18 cellular contexts compared by ENCODE assay signal in the genomic region with DNA sequence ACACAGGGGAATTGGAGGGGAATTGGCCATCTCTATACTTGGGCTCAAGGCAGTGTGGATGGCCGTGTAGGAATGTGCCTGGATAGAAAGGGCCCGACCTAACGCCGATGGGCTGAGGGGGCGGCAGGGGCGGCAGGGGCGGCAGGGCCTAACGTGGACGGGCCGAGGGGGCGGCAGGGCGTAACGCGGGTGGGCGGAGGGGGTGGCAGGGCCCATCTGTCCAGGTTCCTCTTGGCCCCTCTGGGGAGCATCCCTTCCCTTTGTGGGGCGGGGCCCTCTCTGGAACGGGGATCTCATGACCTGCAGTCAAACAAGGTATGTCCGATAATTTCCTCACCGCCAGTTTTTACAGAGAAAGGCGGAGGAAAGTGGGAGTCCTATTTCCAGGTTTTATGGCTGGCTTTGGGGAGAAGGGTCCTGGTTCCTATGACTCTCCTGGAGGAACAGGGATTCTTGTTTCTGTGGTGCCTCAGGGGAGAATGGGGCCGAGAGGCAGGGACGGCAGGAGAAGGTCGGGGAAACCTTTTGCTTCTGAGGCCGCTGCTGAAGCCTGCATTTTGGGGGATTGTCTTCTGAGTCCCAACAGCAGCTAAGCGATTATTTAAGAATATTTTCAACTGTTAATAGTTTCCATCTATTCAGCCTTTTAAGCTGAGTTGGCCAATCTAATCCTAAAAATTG.
DNase-seq lines count a peak whose midpoint lies in the region; ATAC-seq and TF ChIP-seq lines count a peak whose summit lies in the region.
"Had no signal": no experiment of that assay in that cellular context is flagged by ENCODE, and none has a peak within 500 bp of the region (broad histone marks: within the 10 kb centered on the region; RNA-seq: fewer than 3 reads in every experiment).

No MANE protein-coding gene starts in this region.

- no CpG with 5 or more reads among the region's 25 CpGs for WGBS in H9 (ENCODE audit: extremely low coverage, insufficient read length, low lambda C conversion rate)

- no peak overlapping the region for H2AK5ac ChIP-seq in H9 (ENCODE audit: insufficient read length, low read length)

- H3K79me2 ChIP-seq in H9 (ENCODE audit: insufficient read depth, low read length), result no peaks in the 10 kb centered on the region

- H4K8ac ChIP-seq in H9 (replicated peaks; ENCODE audit: insufficient read length, low read depth, low read length), result no peak overlapping the region

- CTCF ChIA-PET in A673 (lab: Charles Lee), result no interaction called here
- CTCF ChIA-PET in activated CD8-positive, alpha-beta T cell treated with anti-CD3 and anti-CD28 coated beads, Interleukin-2, amount 10 ng/mL, durations not matched to agents 7 days and 5 days (lab: Charles Lee), result no interaction called here

- peak overlapping the region; percentile 61 to 83 (median 66); a peak in 5 of 7 replicates for H3K27ac Mint-ChIP-seq in H9
- H3K27ac Mint-ChIP-seq in activated CD8-positive, alpha-beta T cell treated with anti-CD3 and anti-CD28 coated beads, Interleukin-2, amount 10 ng/mL, durations not matched to agents 7 days and 5 days, result no peak overlapping the region
- H3K27ac Mint-ChIP-seq: CD8-positive, alpha-beta T cell; IgD-negative memory B cell had no signal

- no peak for ATAC-seq in HG02884 (IDR thresholded peaks at IDR 0.05; ENCODE audit: unreplicated experiment)
- ATAC-seq in activated CD8-positive, alpha-beta T cell treated with anti-CD3 and anti-CD28 coated beads, Interleukin-2, amount 10 ng/mL, durations not matched to agents 7 days and 5 days, result no peak
- ATAC-seq: A549; CD8-positive, alpha-beta T cell had no signal

- H3K4me3 ChIP-seq in A673 (ENCODE audit: low read depth, low read length, poor library complexity, severe bottlenecking) (no peak overlapping the region), colonic mucosa (no peak overlapping the region)
- H3K4me3 ChIP-seq: A549, GM23248 had no signal

- POLR2A ChIA-PET in A673 (lab: Charles Lee; ENCODE audit: low non-redundant PET), result no interaction called here
- POLR2A ChIA-PET in activated CD8-positive, alpha-beta T cell treated with anti-CD3 and anti-CD28 coated beads, Interleukin-2, amount 10 ng/mL, durations not matched to agents 7 days and 5 days (lab: Charles Lee), result no interaction called here

- H4K20me1 ChIP-seq in H9 (ENCODE audit: control insufficient read depth, insufficient read depth, insufficient read length), result no peaks in the 10 kb centered on the region

- no peaks in the 10 kb centered on the region; a peak in 1 of 7 replicates for H3K36me3 Mint-ChIP-seq in H9 (ENCODE audit: insufficient read depth in 1 of 3, low read depth in 3 of 3)
- no peaks in the 10 kb centered on the region for H3K36me3 Mint-ChIP-seq in activated CD8-positive, alpha-beta T cell treated with anti-CD3 and anti-CD28 coated beads, Interleukin-2, amount 10 ng/mL, durations not matched to agents 7 days and 5 days (ENCODE audit: low read depth)
- H3K36me3 Mint-ChIP-seq: CD8-positive, alpha-beta T cell had no signal

- no peak for TF ChIP-seq CTCF in A673 (conservative IDR thresholded peaks at IDR 0.05; ENCODE audit: low read depth, low read length)
- TF ChIP-seq CTCF in H9 (conservative IDR thresholded peaks at IDR 0.05), result no peak
- no peak for TF ChIP-seq CTCF in colonic mucosa (IDR thresholded peaks at IDR 0.05)

- H3K27me3 ChIP-seq in A673 (replicated peaks; ENCODE audit: insufficient read depth, low read depth, low read length, poor library complexity), result no peaks in the 10 kb centered on the region
- no peaks in the 10 kb centered on the region for H3K27me3 ChIP-seq in H9 (ENCODE audit: insufficient read depth, low read length)
- H3K27me3 ChIP-seq in colonic mucosa, result no peaks in the 10 kb centered on the region

- no peak overlapping the region for H3K56ac ChIP-seq in H9 (ENCODE audit: insufficient read length, low read depth, low read length)

- H3K4me2 ChIP-seq in H9 (ENCODE audit: insufficient read depth, insufficient read length, low read length), result no peak overlapping the region
- H3K4me2 ChIP-seq: A549 had no signal

- H3K4ac ChIP-seq in H9 (ENCODE audit: low read depth, low read length), result no peak overlapping the region

- no peaks in the 10 kb centered on the region for H3K9me3 ChIP-seq in A673 (ENCODE audit: low read depth, low read length, poor library complexity, severe bottlenecking)
- no peaks in the 10 kb centered on the region for H3K9me3 ChIP-seq in H9 (ENCODE audit: control insufficient read depth, low read depth, low read length)
- no peaks in the 10 kb centered on the region for H3K9me3 ChIP-seq in colonic mucosa
- H3K9me3 ChIP-seq: A549 had no signal

- no peak overlapping the region for H2BK120ac ChIP-seq in H9 (ENCODE audit: low read depth, low read length, poor library complexity, severe bottlenecking)

- no peak overlapping the region for H3T11ph ChIP-seq in H9 (ENCODE audit: low read length)

- peaks cover 47 to 52% of the 10 kb centered on the region in 2 experiments for H3K4me1 Mint-ChIP-seq in H9
- H3K4me1 Mint-ChIP-seq in activated CD8-positive, alpha-beta T cell treated with anti-CD3 and anti-CD28 coated beads, Interleukin-2, amount 10 ng/mL, durations not matched to agents 7 days and 5 days (ENCODE audit: low read depth), result no peaks in the 10 kb centered on the region
- H3K4me1 Mint-ChIP-seq: IgD-negative memory B cell had no signal

- H4K5ac ChIP-seq in H9 (ENCODE audit: insufficient read length, low read depth, low read length), result no peak overlapping the region

- no peak overlapping the region for H4K91ac ChIP-seq in H9 (ENCODE audit: insufficient read length, low read depth, low read length)

- no peaks in the 10 kb centered on the region for H3K23me2 ChIP-seq in H9 (ENCODE audit: insufficient read length, low read depth, low read length, poor library complexity, severe bottlenecking)

- peak overlapping the region; percentile 83 for H2BK20ac ChIP-seq in H9 (ENCODE audit: low read depth, low read length, poor library complexity, severe bottlenecking)

- no peak overlapping the region for H2AFZ ChIP-seq in H9 (ENCODE audit: low read length)
- H2AFZ ChIP-seq: GM23248 had no signal

- BruUV-seq in A673 (replicated peaks; lab: Mats Ljungman, UMichigan), result no TSS peak

- H3K18ac ChIP-seq in H9 (ENCODE audit: insufficient read length, low read depth, low read length), result no peak overlapping the region

- H2BK15ac ChIP-seq in H9 (ENCODE audit: low read depth, low read length), result no peak overlapping the region

- peak overlapping the region; percentile 54 for H3K27ac ChIP-seq in A673 (ENCODE audit: low read depth, low read length, poor library complexity, severe bottlenecking)
- no peak overlapping the region for H3K27ac ChIP-seq in H9 (ENCODE audit: insufficient read length, low read depth, low read length)
- H3K27ac ChIP-seq in colonic mucosa, result no peak overlapping the region
- H3K27ac ChIP-seq: A549, GM23248 had no signal

- H3K27me3 Mint-ChIP-seq in H9 (ENCODE audit: low read depth), result peaks cover 14% of the 10 kb centered on the region
- peaks cover 4% of the 10 kb centered on the region for H3K27me3 Mint-ChIP-seq in activated CD8-positive, alpha-beta T cell treated with anti-CD3 and anti-CD28 coated beads, Interleukin-2, amount 10 ng/mL, durations not matched to agents 7 days and 5 days (ENCODE audit: low read depth)

- no peak overlapping the region for H2BK5ac ChIP-seq in H9 (ENCODE audit: insufficient read length, low read length)

- no peak overlapping the region for H3K9ac ChIP-seq in H9 (ENCODE audit: extremely low read depth, insufficient read length, low read length)
- H3K9ac ChIP-seq in colonic mucosa (ENCODE audit: low read depth in 2 of 2, low read length in 2 of 2), result no peak overlapping the region
- H3K9ac ChIP-seq: GM23248 had no signal

- no peak for DNase-seq in A673 (ENCODE audit: low spot score)
- DNase-seq in H9, result peak; percentile 20
- DNase-seq in colonic mucosa, result peak; percentile 11
- DNase-seq in posterior vena cava (ENCODE audit: low spot score), result peak; percentile 75
- no peak for DNase-seq in activated naive CD4-positive, alpha-beta T cell (lab: John Stamatoyannopoulos, UW)
- DNase-seq in GDM1 (lab: John Stamatoyannopoulos, UW), result no peak
- no peak for DNase-seq in activated CD8-positive, alpha-beta T cell treated with anti-CD3 and anti-CD28 coated beads, Interleukin-2, amount 10 ng/mL, durations not matched to agents 7 days and 5 days
- DNase-seq: DMS79 treated with DMSO at 0.1 percent for 48 hours; GM23248; NCI-H1436 treated with DMSO at 0.1 percent for 48 hours; NCI-H2081; NCI-H226; NCI-H526 treated with DMSO at 0.1 percent for 48 hours; NK-92 treated with Interleukin-12 subunit alpha and Interleukin-12 subunit beta, amount 100 ng/mL, for 24 hours had no signal

- no peak overlapping the region; a peak in 1 of 5 replicates for H3K4me3 Mint-ChIP-seq in H9
- no peak overlapping the region for H3K4me3 Mint-ChIP-seq in activated CD8-positive, alpha-beta T cell treated with anti-CD3 and anti-CD28 coated beads, Interleukin-2, amount 10 ng/mL, durations not matched to agents 7 days and 5 days
- H3K4me3 Mint-ChIP-seq: CD8-positive, alpha-beta T cell; IgD-negative memory B cell had no signal

- H3K9me3 Mint-ChIP-seq in H9, result no peaks in the 10 kb centered on the region
- no peaks in the 10 kb centered on the region for H3K9me3 Mint-ChIP-seq in activated CD8-positive, alpha-beta T cell treated with anti-CD3 and anti-CD28 coated beads, Interleukin-2, amount 10 ng/mL, durations not matched to agents 7 days and 5 days (ENCODE audit: insufficient read depth)
- H3K9me3 Mint-ChIP-seq: CD8-positive, alpha-beta T cell had no signal

- no peak overlapping the region for H3K14ac ChIP-seq in H9 (ENCODE audit: insufficient read depth, low read length)

- H3K23ac ChIP-seq in H9 (ENCODE audit: insufficient read length, low read depth, low read length), result no peak overlapping the region

- H3K36me3 ChIP-seq in A673 (ENCODE audit: insufficient read depth, low read length, poor library complexity, severe bottlenecking) (no peaks in the 10 kb centered on the region), colonic mucosa (no peaks in the 10 kb centered on the region)

- intact Hi-C loops in A673 (cut with micrococcal nuclease; ENCODE audit: unreplicated experiment), result no loop called here
- intact Hi-C loops in colonic mucosa (cut with DNase I), result no loop called here
- intact Hi-C loops in posterior vena cava (cut with DNase I), result no loop called here

- no peak overlapping the region for H2BK12ac ChIP-seq in H9 (ENCODE audit: insufficient read length, low read depth, low read length)

- peaks cover 57% of the 10 kb centered on the region for H3K4me1 ChIP-seq in A673 (ENCODE audit: insufficient read depth, low read length, poor library complexity, severe bottlenecking)
- peaks cover 2% of the 10 kb centered on the region; the same call in 1 of the 2 replicates for H3K4me1 ChIP-seq in H9 (ENCODE audit: insufficient read depth, low read length)
- no peaks in the 10 kb centered on the region for H3K4me1 ChIP-seq in colonic mucosa
- H3K4me1 ChIP-seq: A549 had no signal

- H3K79me1 ChIP-seq in H9 (ENCODE audit: insufficient read depth, low read depth, low read length, poor library complexity, severe bottlenecking), result no peaks in the 10 kb centered on the region

Comparison
In these comparisons a context has a peak if more than half of its experiments do, and no peak if none do; other contexts are left out.
1. DNase-seq: peak in H9 (single experiment), colonic mucosa (single experiment) and posterior vena cava (single experiment); none in A673 (single experiment), activated naive CD4-positive, alpha-beta T cell (0 of 4), GDM1 (single experiment) and activated CD8-positive, alpha-beta T cell treated with anti-CD3 and anti-CD28 coated beads, Interleukin-2, amount 10 ng/mL, durations not matched to agents 7 days and 5 days (single experiment).